Comparison of ENCODE assay signal across 9 cellular contexts in genomic region chr7:100437150-100438100, GRCh38. TPM values are rescaled to one million over a fixed set of nuclear protein-coding genes. Genes with fewer than 3 reads are reported as not detected.
DNase-seq lines count a peak whose midpoint lies in the region; ATAC-seq and TF ChIP-seq lines count a peak whose summit lies in the region.
"Had no signal": no experiment of that assay in that cellular context is flagged by ENCODE, and none has a peak within 500 bp of the region (broad histone marks: within the 10 kb centered on the region; RNA-seq: fewer than 3 reads in every experiment).

No MANE protein-coding gene starts in this region.

- CTCF ChIA-PET in CD4-positive, alpha-beta T cell (lab: Charles Lee): interaction anchor here (1.4 kb wide), 1 partner anchor 13 kb away, joined by 5 read pairs; no protein-coding TSS in a partner anchor
- CTCF ChIA-PET in PC-3 (lab: Charles Lee): interaction anchor here (0.5 to 0.7 kb wide), 4 partner anchors 28 to 912 kb away, joined by 3 to 6 read pairs (median 4); no protein-coding TSS in a partner anchor

- H3K4me1 ChIP-seq in PC-3 (ENCODE audit: insufficient read depth, low read length): peaks cover 14% of the 10 kb centered on the region
- peaks cover 13% of the 10 kb centered on the region for H3K4me1 ChIP-seq in osteoblast (ENCODE audit: insufficient read depth, low read length)
- H3K4me1 ChIP-seq in BE2C: no peaks in the 10 kb centered on the region; the same call in 1 of the 2 replicates

- H3K27me3 Mint-ChIP-seq in CD4-positive, alpha-beta T cell: no peaks in the 10 kb centered on the region
- peaks cover 11% of the 10 kb centered on the region for H3K27me3 Mint-ChIP-seq in endothelial cell (ENCODE audit: unreplicated experiment)

- H4K20me1 ChIP-seq in PC-3 (ENCODE audit: low read length) (no peaks in the 10 kb centered on the region), osteoblast (ENCODE audit: insufficient read depth, low read length) (peaks cover 13% of the 10 kb centered on the region)

- H3K9me2 ChIP-seq in PC-3 (replicated peaks; ENCODE audit: low read length): no peaks in the 10 kb centered on the region

- H2AFZ ChIP-seq in PC-3 (ENCODE audit: low read length) (no peak overlapping the region), osteoblast (ENCODE audit: low read length) (no peak overlapping the region)

- H3K4me3 ChIP-seq in PC-3 (ENCODE audit: low read length): peak overlapping the region; percentile 97; the same call in 1 of the 2 replicates
- peak overlapping the region; percentile 93 for H3K4me3 ChIP-seq in osteoblast (ENCODE audit: insufficient read depth, low read length)
- H3K4me3 ChIP-seq in BE2C (ENCODE audit: low read depth, low read length): no peak overlapping the region

- H3K36me3 ChIP-seq in PC-3 (ENCODE audit: low read depth, low read length) (peaks cover 19% of the 10 kb centered on the region), osteoblast (ENCODE audit: insufficient read depth, low read length) (peaks cover 27% of the 10 kb centered on the region), BE2C (peaks cover 32% of the 10 kb centered on the region)

- H3K4me2 ChIP-seq in PC-3 (ENCODE audit: low read length) (peak overlapping the region; percentile 97; the same call in 1 of the 2 replicates), osteoblast (ENCODE audit: insufficient read depth, low read length) (peak overlapping the region; percentile 70)

- H3K27me3 ChIP-seq in CD4-positive, alpha-beta T cell (ENCODE audit: control insufficient read depth, insufficient read depth, low read length): no peaks in the 10 kb centered on the region
- H3K27me3 ChIP-seq in PC-3 (ENCODE audit: low read length) (no peaks in the 10 kb centered on the region), osteoblast (ENCODE audit: insufficient read depth, low read length) (no peaks in the 10 kb centered on the region), BE2C (no peaks in the 10 kb centered on the region)

- no peaks in the 10 kb centered on the region for H3K9me3 Mint-ChIP-seq in CD4-positive, alpha-beta T cell
- no peaks in the 10 kb centered on the region for H3K9me3 Mint-ChIP-seq in endothelial cell (ENCODE audit: unreplicated experiment)

- intact Hi-C loops in CD4-positive, alpha-beta T cell (cut with DNase I, micrococcal nuclease): loop anchor here (1.0 to 10.0 kb wide), 5 partner anchors 13 to 817 kb away; partner anchors contain the start of genes GNB2 (in 1 of the 2), NYAP1 (in 1 of the 2) and TSC22D4 (in 1 of the 2)
- intact Hi-C loops in PC-3 (cut with micrococcal nuclease): no loop called here

- H3K27ac Mint-ChIP-seq in CD4-positive, alpha-beta T cell: no peak overlapping the region
- peak overlapping the region; percentile 30 for H3K27ac Mint-ChIP-seq in endothelial cell (ENCODE audit: unreplicated experiment)

- H3K4me3 Mint-ChIP-seq in CD4-positive, alpha-beta T cell: peak overlapping the region; percentile 34
- H3K4me3 Mint-ChIP-seq in endothelial cell (ENCODE audit: unreplicated experiment): peak overlapping the region; percentile 73

- H3K4me1 Mint-ChIP-seq in CD4-positive, alpha-beta T cell (ENCODE audit: low read depth): peaks cover 36% of the 10 kb centered on the region
- peaks cover 33% of the 10 kb centered on the region for H3K4me1 Mint-ChIP-seq in endothelial cell (ENCODE audit: unreplicated experiment)

- H3K36me3 Mint-ChIP-seq in CD4-positive, alpha-beta T cell (ENCODE audit: low read depth): peaks cover 38% of the 10 kb centered on the region
- peaks cover 28% of the 10 kb centered on the region for H3K36me3 Mint-ChIP-seq in endothelial cell (ENCODE audit: low read depth, unreplicated experiment)

- POLR2A ChIA-PET in CD4-positive, alpha-beta T cell (lab: Charles Lee): interaction anchor here (0.5 to 6.0 kb wide), 22 partner anchors 8 to 452 kb away, joined by 3 to 84 read pairs (median 4); partner anchors contain the start of genes AGFG2, FBXO24, GIGYF1 and LRCH4
- POLR2A ChIA-PET in PC-3 (lab: Charles Lee; ENCODE audit: unreplicated experiment): interaction anchor here (0.6 to 1.0 kb wide), 2 partner anchors 42 to 175 kb away, joined by 4 to 5 read pairs; partner anchors contain the start of gene MOSPD3

- DNase-seq in CD4-positive, alpha-beta T cell: no peak
- DNase-seq in PC-3 (no peak), endothelial cell (ENCODE audit: low spot score) (no peak), osteoblast (ENCODE audit: insufficient read length, low spot score, missing footprints) (no peak), BE2C (no peak)

- no TSS peak for BruUV-seq in PC-3 (replicated peaks; lab: Mats Ljungman, UMichigan)

- H3K9ac ChIP-seq in PC-3 (ENCODE audit: low read length): no peak overlapping the region; the same call in 1 of the 2 replicates

- H3K27ac ChIP-seq in CD4-positive, alpha-beta T cell (ENCODE audit: low read depth, low read length): no peak overlapping the region
- H3K27ac ChIP-seq in PC-3 (ENCODE audit: low read length): no peak overlapping the region
- H3K27ac ChIP-seq in osteoblast (ENCODE audit: low read depth, low read length): no peak overlapping the region

- no peak for TF ChIP-seq CTCF in CD4-positive, alpha-beta T cell (IDR thresholded peaks at IDR 0.05)
- no peak for TF ChIP-seq CTCF in PC-3 (conservative IDR thresholded peaks at IDR 0.05; ENCODE audit: low read depth, low read length)
- TF ChIP-seq CTCF in endothelial cell (IDR thresholded peaks at IDR 0.05; ENCODE audit: unreplicated experiment): no peak
- TF ChIP-seq CTCF in osteoblast (IDR thresholded peaks at IDR 0.05; ENCODE audit: extremely low read depth, low read depth, low read length): no peak
- no peak for TF ChIP-seq CTCF in BE2C (IDR thresholded peaks at IDR 0.05; ENCODE audit: low read depth, low read length)

- no peaks in the 10 kb centered on the region for H3K9me3 ChIP-seq in CD4-positive, alpha-beta T cell (ENCODE audit: control insufficient read depth, low read length)
- H3K9me3 ChIP-seq in PC-3 (ENCODE audit: low read length) (no peaks in the 10 kb centered on the region), osteoblast (ENCODE audit: low read depth, low read length) (no peaks in the 10 kb centered on the region), BE2C (no peaks in the 10 kb centered on the region)

- H3F3A ChIP-seq in PC-3 (ENCODE audit: low read length, unreplicated experiment): peaks cover 9% of the 10 kb centered on the region

- peaks cover 35% of the 10 kb centered on the region for H3K79me2 ChIP-seq in PC-3 (ENCODE audit: low read length)
- H3K79me2 ChIP-seq in osteoblast (ENCODE audit: insufficient read depth, low read length): peaks cover 38% of the 10 kb centered on the region

- no peak for ATAC-seq in CD4-positive, alpha-beta T cell (ENCODE audit: poor library complexity)
- ATAC-seq in PC-3: no peak
- ATAC-seq in GM18909 (IDR thresholded peaks at IDR 0.05; ENCODE audit: poor library complexity, unreplicated experiment): no peak
- no peak for ATAC-seq in HG02938 (IDR thresholded peaks at IDR 0.05; ENCODE audit: unreplicated experiment)
- ATAC-seq in HG02588 (IDR thresholded peaks at IDR 0.05; ENCODE audit: unreplicated experiment): no peak

RNA-seq across cellular contexts. Expression of gene PPP1R35, which starts 1.1 kb away (rescaled TPM):
- 10 to 100 TPM; 42.9 to 47.0 TPM for total RNA-seq in CD4-positive, alpha-beta T cell
- total RNA-seq in PC-3 (2014; rRNA removed) (36.1 and 51.1 TPM in 2 replicates), endothelial cell (ENCODE audit: unreplicated experiment) (27.3 TPM), osteoblast (9.7 and 11.9 TPM in 2 replicates)
- polyA plus RNA-seq in BE2C (2012; ENCODE audit: insufficient read depth, insufficient read length, low read depth): 138 TPM

RNA-seq across cellular contexts. Expression of gene MEPCE, which starts 7.8 kb away (rescaled TPM):
- total RNA-seq in CD4-positive, alpha-beta T cell: 10 to 100 TPM; 52.6 to 57.0 TPM
- total RNA-seq in PC-3 (2014; rRNA removed) (35.1 and 36.0 TPM in 2 replicates), endothelial cell (ENCODE audit: unreplicated experiment) (30.5 TPM), osteoblast (28.6 and 29.7 TPM in 2 replicates)
- 78.8 TPM for polyA plus RNA-seq in BE2C (2012; ENCODE audit: insufficient read depth, insufficient read length, low read depth)

RNA-seq across cellular contexts. Expression of gene ZCWPW1, which starts 8.9 kb away (rescaled TPM):
- total RNA-seq in CD4-positive, alpha-beta T cell: 1 to 10 TPM; 4.4 to 6.5 TPM
- 1.4 and 2.2 TPM in 2 replicates for total RNA-seq in PC-3 (2014; rRNA removed)
- 2.2 TPM for total RNA-seq in endothelial cell (ENCODE audit: unreplicated experiment)
- total RNA-seq in osteoblast: 2.2 and 2.4 TPM in 2 replicates
- polyA plus RNA-seq in BE2C (2012; ENCODE audit: insufficient read depth, insufficient read length, low read depth): 1.0 TPM

RNA-seq across cellular contexts. Expression of gene SPACDR, which starts 26.6 kb away (rescaled TPM):
- under 1 TPM; 0.64 to 0.93 TPM for total RNA-seq in CD4-positive, alpha-beta T cell
- total RNA-seq in PC-3 (2014; rRNA removed): 0.11 and 2.5 TPM in 2 replicates
- total RNA-seq in endothelial cell (ENCODE audit: unreplicated experiment): 4.3 TPM
- 0.36 TPM in 1 of 2 replicates, not detected in the other for total RNA-seq in osteoblast
- polyA plus RNA-seq in BE2C (2012; ENCODE audit: insufficient read depth, insufficient read length, low read depth): 0.45 TPM
- total RNA-seq: LHCN-M2 had no signal

RNA-seq across cellular contexts. Expression of gene TSC22D4, which starts 41.6 kb away (rescaled TPM):
- total RNA-seq in CD4-positive, alpha-beta T cell: 10 to 100 TPM; 34.6 to 36.5 TPM
- 57.1 and 66.1 TPM in 2 replicates for total RNA-seq in PC-3 (2014; rRNA removed)
- 94.3 TPM for total RNA-seq in endothelial cell (ENCODE audit: unreplicated experiment)
- 18.5 and 19.4 TPM in 2 replicates for total RNA-seq in osteoblast
- 239 TPM for polyA plus RNA-seq in BE2C (2012; ENCODE audit: insufficient read depth, insufficient read length, low read depth)
